In the genomic region with DNA sequence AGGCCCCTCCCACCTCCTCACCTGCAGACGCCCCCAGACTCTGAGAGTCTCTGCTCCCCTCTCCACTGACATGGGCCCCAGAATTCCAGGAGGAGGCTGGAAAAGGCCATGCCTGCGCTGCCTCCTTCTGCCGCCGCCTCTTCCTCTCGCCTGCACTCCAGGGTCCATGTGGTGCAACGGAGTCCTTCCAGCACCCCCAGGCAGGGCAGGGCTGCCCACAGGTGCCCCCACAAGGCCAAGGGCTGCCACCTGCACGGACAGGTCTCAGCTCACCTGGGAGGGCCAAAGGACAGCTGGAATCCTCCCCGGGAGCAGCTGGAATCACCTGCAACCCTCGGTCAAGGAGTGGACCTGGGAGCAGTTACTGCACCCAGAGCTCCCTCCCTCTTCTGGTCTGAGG, we compare ENCODE assay signal across 33 cellular contexts.
"Had no signal": no experiment of that assay in that cellular context is flagged by ENCODE, and none has a peak within 500 bp of the region (broad histone marks: within the 10 kb centered on the region; RNA-seq: fewer than 3 reads in every experiment).

No MANE protein-coding gene starts in this region.

- H3K4me1 Mint-ChIP-seq: activated B cell treated with CpG ODN at 0.5 μM for 24 hours; activated T-helper 17 cell treated with anti-CD3 and anti-CD28 coated beads, Interleukin-2, amount 50 U/mL, for 72 hours had no signal

- H3K9me3 Mint-ChIP-seq: activated B cell treated with CpG ODN at 0.5 μM for 24 hours; activated CD4-positive, alpha-beta memory T cell treated with anti-CD3 and anti-CD28 coated beads for 36 hours; activated CD4-positive, alpha-beta T cell treated with anti-CD3 and anti-CD28 coated beads, Interleukin-2, amount 10 ng/mL, durations not matched to agents 24 days and 14 days; activated CD8-positive, alpha-beta T cell treated with anti-CD3 and anti-CD28 coated beads for 36 hours; activated naive CD4-positive, alpha-beta T cell treated with anti-CD3 and anti-CD28 coated beads for 36 hours; activated naive CD4-positive, alpha-beta T cell treated with anti-CD3 and anti-CD28 coated beads, Interleukin-2, amount 50 U/mL, for 72 hours; activated naive CD8-positive, alpha-beta T cell treated with anti-CD3 and anti-CD28 coated beads for 36 hours; activated T-cell treated with anti-CD3 and anti-CD28 coated beads, Interleukin-2, amount 50 U/mL, for 4 hours; activated T-cell treated with anti-CD3 and anti-CD28 coated beads, Interleukin-2, amount 50 U/mL, for 72 hours; activated T-helper 1 cell treated with anti-CD3 and anti-CD28 coated beads, Interleukin-12 subunit alpha, Interleukin-12 subunit beta, Interleukin-2, Interleukin-4 antibody, amounts not matched to agents 30 ng/mL and 10 ng/mL and 1 ng/mL, durations not matched to agents 14 hours and 24 hours and 36 hours; activated T-helper 17 cell treated with anti-CD3 and anti-CD28 coated beads, Interleukin-2, amount 50 U/mL, for 72 hours; T-helper 1 cell treated with Interleukin-12 subunit alpha and Interleukin-12 subunit beta and Interleukin-4 antibody, amounts not matched to agents 30 μg/mL and 1 μg/mL, for 36 hours; T-helper 2 cell treated with Interferon-gamma antibody and Interleukin-4, amounts not matched to agents 5 μg/mL and 100 μg/mL, for 36 hours had no signal

- H3K27ac Mint-ChIP-seq: activated B cell treated with CpG ODN at 0.5 μM for 24 hours; activated CD4-positive, alpha-beta memory T cell treated with anti-CD3 and anti-CD28 coated beads for 36 hours; activated CD4-positive, alpha-beta T cell treated with anti-CD3 and anti-CD28 coated beads, Interleukin-2, amount 10 ng/mL, durations not matched to agents 24 days and 14 days; activated CD8-positive, alpha-beta T cell treated with anti-CD3 and anti-CD28 coated beads for 36 hours; activated naive CD4-positive, alpha-beta T cell treated with anti-CD3 and anti-CD28 coated beads for 36 hours; activated naive CD4-positive, alpha-beta T cell treated with anti-CD3 and anti-CD28 coated beads, Interleukin-2, amount 50 U/mL, for 72 hours; activated naive CD8-positive, alpha-beta T cell treated with anti-CD3 and anti-CD28 coated beads for 36 hours; activated T-cell treated with anti-CD3 and anti-CD28 coated beads, Interleukin-2, amount 50 U/mL, for 72 hours; activated T-helper 1 cell treated with anti-CD3 and anti-CD28 coated beads, Interleukin-12 subunit alpha, Interleukin-12 subunit beta, Interleukin-2, Interleukin-4 antibody, amounts not matched to agents 30 ng/mL and 10 ng/mL and 1 ng/mL, durations not matched to agents 14 hours and 24 hours and 36 hours; activated T-helper 17 cell treated with anti-CD3 and anti-CD28 coated beads, Interleukin-2, amount 50 U/mL, for 72 hours; T-helper 1 cell treated with Interleukin-12 subunit alpha and Interleukin-12 subunit beta and Interleukin-4 antibody, amounts not matched to agents 30 μg/mL and 1 μg/mL, for 36 hours; T-helper 2 cell treated with Interferon-gamma antibody and Interleukin-4, amounts not matched to agents 5 μg/mL and 100 μg/mL, for 36 hours had no signal

- H3K27me3 Mint-ChIP-seq: activated CD4-positive, alpha-beta T cell treated with anti-CD3 and anti-CD28 coated beads, Interleukin-2, amount 10 ng/mL, durations not matched to agents 24 days and 14 days; brain had no signal

- H3K36me3 Mint-ChIP-seq: activated CD4-positive, alpha-beta memory T cell treated with anti-CD3 and anti-CD28 coated beads for 36 hours; activated naive CD4-positive, alpha-beta T cell treated with anti-CD3 and anti-CD28 coated beads, Interleukin-2, amount 50 U/mL, for 72 hours; activated naive CD8-positive, alpha-beta T cell treated with anti-CD3 and anti-CD28 coated beads for 36 hours; brain had no signal

- H3K4me3 Mint-ChIP-seq: activated B cell treated with CpG ODN at 0.5 μM for 24 hours; activated CD4-positive, alpha-beta memory T cell treated with anti-CD3 and anti-CD28 coated beads for 36 hours; activated CD4-positive, alpha-beta T cell treated with anti-CD3 and anti-CD28 coated beads, Interleukin-2, amount 10 ng/mL, durations not matched to agents 24 days and 14 days; activated CD8-positive, alpha-beta T cell treated with anti-CD3 and anti-CD28 coated beads for 36 hours; activated naive CD4-positive, alpha-beta T cell treated with anti-CD3 and anti-CD28 coated beads for 36 hours; activated naive CD8-positive, alpha-beta T cell treated with anti-CD3 and anti-CD28 coated beads for 36 hours; activated T-cell treated with anti-CD3 and anti-CD28 coated beads, Interleukin-2, amount 50 U/mL, for 4 hours; activated T-cell treated with anti-CD3 and anti-CD28 coated beads, Interleukin-2, amount 50 U/mL, for 72 hours; activated T-helper 1 cell treated with anti-CD3 and anti-CD28 coated beads, Interleukin-12 subunit alpha, Interleukin-12 subunit beta, Interleukin-2, Interleukin-4 antibody, amounts not matched to agents 30 ng/mL and 10 ng/mL and 1 ng/mL, durations not matched to agents 14 hours and 24 hours and 36 hours; activated T-helper 17 cell treated with anti-CD3 and anti-CD28 coated beads, Interleukin-2, amount 50 U/mL, for 72 hours; brain; T-helper 1 cell treated with Interleukin-12 subunit alpha and Interleukin-12 subunit beta and Interleukin-4 antibody, amounts not matched to agents 30 μg/mL and 1 μg/mL, for 36 hours; T-helper 2 cell treated with Interferon-gamma antibody and Interleukin-4, amounts not matched to agents 5 μg/mL and 100 μg/mL, for 36 hours had no signal

- H3K36me3 ChIP-seq: adrenal gland, cardiac muscle cell had no signal

- H3K4me1 ChIP-seq: adrenal gland had no signal

- H3K9me3 ChIP-seq: adrenal gland had no signal

- DNase-seq: activated B cell treated with CpG ODN at 0.5 μM for 24 hours; activated CD4-positive, alpha-beta memory T cell treated with anti-CD3 and anti-CD28 coated beads for 36 hours; activated CD4-positive, alpha-beta T cell treated with anti-CD3 and anti-CD28 coated beads for 4 hours; activated CD4-positive, alpha-beta T cell treated with anti-CD3 and anti-CD28 coated beads, Interleukin-2, amount 10 ng/mL, durations not matched to agents 24 days and 14 days; activated CD4-positive, alpha-beta T cell treated with anti-CD3 and anti-CD28 coated beads, Interleukin-2, amount 50 U/mL, for 1 hour; activated CD4-positive, alpha-beta T cell treated with anti-CD3 and anti-CD28 coated beads, Interleukin-2, amount 50 U/mL, for 4 hours; activated CD4-positive, CD25-positive, alpha-beta regulatory T cell treated with anti-CD3 and anti-CD28 coated beads, Interleukin-2, amount 50 U/mL, for 72 hours; activated CD8-positive, alpha-beta memory T cell treated with anti-CD3 and anti-CD28 coated beads, Interleukin-2, amount 50 U/mL, for 4 hours; activated CD8-positive, alpha-beta T cell treated with anti-CD3 and anti-CD28 coated beads for 36 hours; activated effector memory CD4-positive, alpha-beta T cell treated with anti-CD3 and anti-CD28 coated beads, Interleukin-2, amount 50 U/mL, for 16 hours; activated gamma-delta T cell treated with Interleukin-2 at 50 U/mL for 16 hours; activated naive CD4-positive, alpha-beta T cell; activated naive CD4-positive, alpha-beta T cell treated with anti-CD3 and anti-CD28 coated beads for 36 hours; activated naive CD4-positive, alpha-beta T cell treated with anti-CD3 and anti-CD28 coated beads, Interleukin-2, amount 50 U/mL, for 16 hours; activated naive CD8-positive, alpha-beta T cell treated with anti-CD3 and anti-CD28 coated beads for 36 hours; activated T-cell treated with anti-CD3 and anti-CD28 coated beads for 4 hours; activated T-cell treated with anti-CD3 and anti-CD28 coated beads, Interleukin-2, amount 50 U/mL, for 1 hour; activated T-cell treated with anti-CD3 and anti-CD28 coated beads, Interleukin-2, amount 50 U/mL, for 4 hours; activated T-cell treated with anti-CD3 and anti-CD28 coated beads, Interleukin-2, amount 50 U/mL, for 72 hours; adrenal gland; amniotic stem cell; aorta; central memory CD4-positive, alpha-beta T cell; T-helper 2 cell; T-helper 9 cell had no signal

- H3K27ac ChIP-seq: adrenal gland, cardiac muscle cell, VCaP had no signal

- H3K4me3 ChIP-seq: adrenal gland, cardiac muscle cell had no signal
